In the genomic region with DNA sequence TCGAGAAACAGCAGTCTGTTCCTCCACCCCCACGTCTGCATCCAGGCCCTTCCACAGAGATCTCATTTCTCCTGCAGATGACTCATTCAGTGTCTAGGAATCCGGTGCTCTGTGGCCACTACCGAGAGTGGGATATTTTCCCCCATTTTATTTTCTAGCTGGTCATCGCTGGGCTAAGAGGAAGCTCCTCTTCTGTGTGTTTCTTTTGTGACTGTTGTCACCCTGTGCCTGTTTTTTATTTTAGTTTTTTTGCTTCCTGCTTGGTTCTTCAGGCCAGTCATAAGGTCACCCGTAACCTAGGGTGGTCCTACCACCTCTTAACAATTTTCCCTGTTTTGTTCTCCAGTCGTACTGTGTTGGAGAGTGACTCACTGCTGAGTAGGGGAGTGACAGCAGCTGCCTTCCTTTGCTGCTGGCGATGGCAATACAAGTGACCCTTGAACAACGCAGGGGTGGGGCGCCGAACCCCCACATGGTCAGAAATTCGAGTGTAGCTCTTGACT, we compare ENCODE assay signal across 12 cellular contexts. TPM values are rescaled to one million over a fixed set of nuclear protein-coding genes. Genes with fewer than 3 reads are reported as not detected.
DNase-seq lines count a peak whose midpoint lies in the region; ATAC-seq, FAIRE-seq and TF ChIP-seq lines count a peak whose summit lies in the region.
"Had no signal": no experiment of that assay in that cellular context is flagged by ENCODE, and none has a peak within 500 bp of the region (broad histone marks: within the 10 kb centered on the region; RNA-seq: fewer than 3 reads in every experiment).

No MANE protein-coding gene starts in this region.

- TF ChIP-seq CTCF in fibroblast of pulmonary artery (IDR thresholded peaks at IDR 0.05; ENCODE audit: low read length, missing control alignments), result no peak

- no peak for FAIRE-seq in GM12891 (lab: Jason Lieb, UNC)

- no peak for ATAC-seq in HG02763 (IDR thresholded peaks at IDR 0.05; ENCODE audit: unreplicated experiment)

- intact Hi-C loops in posterior cingulate gyrus (cut with DNase I), result no loop called here

- DNase-seq in ELR (ENCODE audit: low read depth) (peak; percentile 72), RPMI7951 (ENCODE audit: low read depth) (peak; percentile 77), fibroblast of pulmonary artery (ENCODE audit: low read depth) (peak; percentile 64), renal cortical epithelial cell (ENCODE audit: low read depth) (peak; percentile 45), GM12891 (ENCODE audit: insufficient read length, low spot score) (no peak), posterior cingulate gyrus (no peak), NCI-H1048 (lab: John Stamatoyannopoulos, UW) (no peak)
- DNase-seq: activated CD4-positive, alpha-beta T cell treated with anti-CD3 and anti-CD28 coated beads, Interleukin-2, amount 50 U/mL, for 1 hour; NCI-H1092 treated with DMSO at 0.1 percent for 48 hours; stimulated activated naive CD4-positive, alpha-beta T cell treated with Interleukin-2 at 50 U/mL for 16 hours had no signal

- no peak for TF ChIP-seq POLR2A in GM12891 (IDR thresholded peaks at IDR 0.05; ENCODE audit: low read depth, low read length)

- no peak overlapping the region for H3K4me3 ChIP-seq in fibroblast of pulmonary artery (replicated peaks; ENCODE audit: low read depth, low read length)
- H3K4me3 ChIP-seq: skin epidermis had no signal

TF ChIP-seq in GM12891, 5 proteins besides CTCF, POLR2A, EP300 and RAD21:
- TF ChIP-seq PAX5 (IDR thresholded peaks at IDR 0.05; ENCODE audit: insufficient read depth, low read length, severe bottlenecking) (no peak), TAF1 (IDR thresholded peaks at IDR 0.05; ENCODE audit: low read depth, low read length) (no peak), SPI1 (IDR thresholded peaks at IDR 0.05; ENCODE audit: low read depth, low read length) (no peak), POLR2AphosphoS5 (IDR thresholded peaks at IDR 0.05; ENCODE audit: low read depth, low read length) (no peak), POU2F2 (IDR thresholded peaks at IDR 0.05; ENCODE audit: low read depth, low read length) (no peak)

RNA-seq across cellular contexts. Expression of a gene that starts 6.7 kb away (rescaled TPM):
- 6.2 and 18.6 TPM in 2 replicates for total RNA-seq in RPMI7951 (2014; rRNA removed; shearing (Covaris generic))
- 0.50 and 2.6 TPM in 2 replicates for total RNA-seq in renal cortical epithelial cell
- polyA plus RNA-seq in GM12891 (2012; ENCODE audit: low read depth, missing spikeins), result 0.14 TPM

Comparison
In these comparisons a context has a peak if more than half of its experiments do, and no peak if none do; other contexts are left out.
1. DNase-seq: peak in ELR (single experiment), RPMI7951 (single experiment), fibroblast of pulmonary artery (single experiment) and renal cortical epithelial cell (single experiment); none in GM12891 (single experiment), posterior cingulate gyrus (0 of 10) and NCI-H1048 (single experiment).